In the genomic region with DNA sequence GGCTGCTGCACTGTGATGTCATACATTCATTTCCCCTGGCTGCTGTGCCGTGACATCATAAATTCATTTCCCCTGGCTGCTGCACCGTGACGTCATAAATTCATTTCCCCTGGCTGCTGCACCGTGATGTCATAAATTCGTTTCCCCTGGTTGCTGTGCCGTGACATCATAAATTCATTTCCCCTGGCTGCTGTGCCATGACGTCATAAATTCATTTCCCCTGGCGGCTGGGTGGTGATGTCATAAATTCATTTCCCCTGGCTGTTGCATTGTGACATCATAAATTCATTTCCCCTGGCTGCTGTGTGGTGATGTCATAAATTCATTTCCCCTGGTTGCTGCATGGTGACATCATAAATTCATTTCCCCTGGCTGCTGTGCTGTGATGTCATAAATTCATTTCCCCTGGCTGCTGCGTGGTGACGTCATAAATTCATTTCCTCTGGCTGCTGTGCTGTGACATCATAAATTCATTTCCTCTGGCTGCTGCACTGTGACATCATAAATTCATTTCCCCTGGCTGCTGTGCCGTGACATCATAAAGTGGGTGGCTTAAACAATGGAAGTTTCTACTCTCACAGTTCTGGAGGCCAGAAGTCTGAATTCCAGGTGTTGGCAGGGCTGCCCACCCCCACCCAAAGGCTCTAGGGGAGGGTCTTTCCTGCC, we compare ENCODE assay signal across 11 cellular contexts.
"Had no signal": no experiment of that assay in that cellular context is flagged by ENCODE, and none has a peak within 500 bp of the region (broad histone marks: within the 10 kb centered on the region; RNA-seq: fewer than 3 reads in every experiment).

No MANE protein-coding gene starts in this region.

- H3K27me3 ChIP-seq: brain microvascular endothelial cell, ovary, sigmoid colon, upper lobe of right lung had no signal

- DNase-seq: activated effector memory CD4-positive, alpha-beta T cell treated with Interleukin-2 at 50 U/mL for 16 hours; activated T-cell treated with anti-CD3 and anti-CD28 coated beads, Interleukin-2, amount 50 U/mL, for 1 hour; brain microvascular endothelial cell; cerebellar nuclear complex; ovary; sigmoid colon; stimulated activated CD4-positive, alpha-beta T cell treated with anti-CD3 and anti-CD28 coated beads, Interleukin-12 subunit alpha, Interleukin-12 subunit beta, amount 100 ng/mL, for 4 hours; stimulated activated naive CD8-positive, alpha-beta T cell treated with anti-CD3 and anti-CD28 coated beads, Interleukin-15, Interleukin-2, amounts not matched to agents 100 U/mL and 50 U/mL, for 24 hours; upper lobe of right lung had no signal

- H3K27ac ChIP-seq: brain microvascular endothelial cell, ovary, sigmoid colon, upper lobe of right lung had no signal

- H3K9me3 ChIP-seq: ovary, sigmoid colon, upper lobe of right lung had no signal

- H3K4me1 ChIP-seq: sigmoid colon, upper lobe of right lung had no signal

- H3K4me3 ChIP-seq: ovary, sigmoid colon, upper lobe of right lung had no signal

- ATAC-seq: activated CD4-positive, CD25-positive, alpha-beta regulatory T cell treated with anti-CD3 and anti-CD28 coated beads, Interleukin-2, amount 50 U/mL, for 24 hours; activated naive CD4-positive, alpha-beta T cell treated with anti-CD3 and anti-CD28 coated beads, Interleukin-2, amount 50 U/mL, for 72 hours; stimulated activated naive CD8-positive, alpha-beta T cell treated with anti-CD3 and anti-CD28 coated beads, Interleukin-15, Interleukin-2, amounts not matched to agents 100 U/mL and 50 U/mL, for 24 hours; upper lobe of right lung had no signal

- H3K36me3 ChIP-seq: brain microvascular endothelial cell, ovary, sigmoid colon, upper lobe of right lung had no signal
